Comparison of ENCODE assay signal across 14 cellular contexts in the genomic region with DNA sequence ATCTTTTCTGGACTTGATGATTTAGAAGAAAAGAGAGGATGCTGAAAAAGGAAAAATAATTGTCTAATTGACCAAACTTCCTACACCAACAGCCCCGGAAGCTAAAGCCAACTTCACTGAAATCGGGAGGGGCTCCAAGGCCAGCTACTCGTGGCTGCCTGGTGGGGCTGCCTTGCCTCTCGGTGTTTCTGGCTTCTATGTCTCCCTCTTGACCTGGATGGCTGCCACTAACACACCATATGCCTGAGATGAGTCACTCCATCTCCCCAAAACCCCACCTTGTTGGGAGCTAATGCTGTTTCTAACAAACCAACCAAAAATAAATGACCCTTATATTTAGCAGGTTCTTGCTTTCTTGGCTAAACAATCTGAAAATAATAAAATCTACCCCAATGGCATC.
DNase-seq lines count a peak whose midpoint lies in the region; ATAC-seq and TF ChIP-seq lines count a peak whose summit lies in the region.
"Had no signal": no experiment of that assay in that cellular context is flagged by ENCODE, and none has a peak within 500 bp of the region (broad histone marks: within the 10 kb centered on the region; RNA-seq: fewer than 3 reads in every experiment).

No MANE protein-coding gene starts in this region.

- H3K4me1 Mint-ChIP-seq in activated CD8-positive, alpha-beta memory T cell treated with anti-CD3 and anti-CD28 coated beads, Interleukin-2, amount 10 ng/mL, durations not matched to agents 7 days and 5 days, result peaks cover 48% of the 10 kb centered on the region
- peaks cover 46% of the 10 kb centered on the region for H3K4me1 Mint-ChIP-seq in stimulated activated effector memory CD8-positive, alpha-beta T cell treated with anti-CD3 and anti-CD28 coated beads, Interleukin-12 subunit alpha, Interleukin-12 subunit beta, amount 100 ng/mL, for 72 hours

- H3K9me3 Mint-ChIP-seq in activated CD8-positive, alpha-beta memory T cell treated with anti-CD3 and anti-CD28 coated beads, Interleukin-2, amount 10 ng/mL, durations not matched to agents 7 days and 5 days (ENCODE audit: low read depth), result peaks cover 2% of the 10 kb centered on the region
- no peaks in the 10 kb centered on the region for H3K9me3 Mint-ChIP-seq in stimulated activated effector memory CD8-positive, alpha-beta T cell treated with anti-CD3 and anti-CD28 coated beads, Interleukin-12 subunit alpha, Interleukin-12 subunit beta, amount 100 ng/mL, for 72 hours
- H3K9me3 Mint-ChIP-seq: central memory CD8-positive, alpha-beta T cell had no signal

- H3K27me3 Mint-ChIP-seq in activated CD8-positive, alpha-beta memory T cell treated with anti-CD3 and anti-CD28 coated beads, Interleukin-2, amount 10 ng/mL, durations not matched to agents 7 days and 5 days, result no peaks in the 10 kb centered on the region
- H3K27me3 Mint-ChIP-seq: central memory CD8-positive, alpha-beta T cell had no signal

- H3K4me3 ChIP-seq in esophagus squamous epithelium, result no peak overlapping the region
- H3K4me3 ChIP-seq: lower lobe of right lung, prostate gland had no signal

- TF ChIP-seq POLR2A in esophagus squamous epithelium (IDR thresholded peaks at IDR 0.05), result no peak

- intact Hi-C loops in esophagus squamous epithelium (cut with DNase I), result no loop called here

- no peaks in the 10 kb centered on the region for H3K27me3 ChIP-seq in esophagus squamous epithelium

- peaks cover 12 to 57% (median 13%) of the 10 kb centered on the region in 3 donors for H3K4me1 ChIP-seq in esophagus squamous epithelium
- H3K4me1 ChIP-seq: prostate gland had no signal

- no peak overlapping the region for H3K4me3 Mint-ChIP-seq in activated CD8-positive, alpha-beta memory T cell treated with anti-CD3 and anti-CD28 coated beads, Interleukin-2, amount 10 ng/mL, durations not matched to agents 7 days and 5 days
- no peak overlapping the region for H3K4me3 Mint-ChIP-seq in stimulated activated effector memory CD8-positive, alpha-beta T cell treated with anti-CD3 and anti-CD28 coated beads, Interleukin-12 subunit alpha, Interleukin-12 subunit beta, amount 100 ng/mL, for 72 hours
- H3K4me3 Mint-ChIP-seq: central memory CD8-positive, alpha-beta T cell had no signal

- H3K36me3 ChIP-seq in esophagus squamous epithelium, result peaks cover 0 to 75% (median 5%) of the 10 kb centered on the region in 3 donors
- H3K36me3 ChIP-seq: prostate gland had no signal

- no peaks in the 10 kb centered on the region for H3K9me3 ChIP-seq in esophagus squamous epithelium
- H3K9me3 ChIP-seq: lower lobe of right lung, prostate gland had no signal

- DNase-seq in activated CD8-positive, alpha-beta memory T cell treated with anti-CD3 and anti-CD28 coated beads, Interleukin-2, amount 10 ng/mL, durations not matched to agents 7 days and 5 days, result no peak
- DNase-seq in activated CD8-positive, alpha-beta memory T cell treated with anti-CD3 and anti-CD28 coated beads, Interleukin-2, amount 50 U/mL, for 4 hours, result no peak
- DNase-seq in esophagus squamous epithelium (lab: John Stamatoyannopoulos, UW), result no peak
- no peak for DNase-seq in stimulated activated effector memory CD8-positive, alpha-beta T cell treated with anti-CD3 and anti-CD28 coated beads, Interleukin-12 subunit alpha, Interleukin-12 subunit beta, amount 100 ng/mL, for 72 hours (ENCODE audit: low spot score in 2 of 2)
- no peak for DNase-seq in NCI-H2227 treated with DMSO at 0.1 percent for 48 hours (lab: John Stamatoyannopoulos, UW)
- no peak for DNase-seq in NCI-H187 treated with DMSO at 0.1 percent for 48 hours (lab: John Stamatoyannopoulos, UW)
- DNase-seq in middle frontal gyrus (ENCODE audit: extremely low spot score, low spot score), result no peak
- DNase-seq: ACHN, lower lobe of right lung, NCI-H526 treated with DMSO at 0.1 percent for 48 hours, SW 1271 had no signal

- H3K27ac ChIP-seq in esophagus squamous epithelium, result peak overlapping the region; percentile 52 to 72 (median 68)
- H3K27ac ChIP-seq: lower lobe of right lung, prostate gland had no signal

- no peak for ATAC-seq in activated CD8-positive, alpha-beta memory T cell treated with anti-CD3 and anti-CD28 coated beads, Interleukin-2, amount 10 ng/mL, durations not matched to agents 7 days and 5 days
- peak; percentile 62; the same call in 2 of the 3 replicates for ATAC-seq in SK-N-SH treated with all-trans-retinoic acid at 6 μM for 48 hours
- no peak for ATAC-seq in stimulated activated effector memory CD8-positive, alpha-beta T cell treated with anti-CD3 and anti-CD28 coated beads, Interleukin-12 subunit alpha, Interleukin-12 subunit beta, amount 100 ng/mL, for 72 hours

- peak overlapping the region; percentile 57 for H3K27ac Mint-ChIP-seq in activated CD8-positive, alpha-beta memory T cell treated with anti-CD3 and anti-CD28 coated beads, Interleukin-2, amount 10 ng/mL, durations not matched to agents 7 days and 5 days
- H3K27ac Mint-ChIP-seq in stimulated activated effector memory CD8-positive, alpha-beta T cell treated with anti-CD3 and anti-CD28 coated beads, Interleukin-12 subunit alpha, Interleukin-12 subunit beta, amount 100 ng/mL, for 72 hours, result peak overlapping the region; percentile 20

- CTCF ChIA-PET in activated CD8-positive, alpha-beta memory T cell treated with anti-CD3 and anti-CD28 coated beads, Interleukin-2, amount 10 ng/mL, durations not matched to agents 7 days and 5 days (lab: Charles Lee), result interaction anchor here (0.6 to 1.8 kb wide), 4 partner anchors 20 to 188 kb away, joined by 4 to 8 read pairs (median 5); no protein-coding TSS in a partner anchor

- TF ChIP-seq CTCF in esophagus squamous epithelium (IDR thresholded peaks at IDR 0.05), result no peak

- H3K36me3 Mint-ChIP-seq in activated CD8-positive, alpha-beta memory T cell treated with anti-CD3 and anti-CD28 coated beads, Interleukin-2, amount 10 ng/mL, durations not matched to agents 7 days and 5 days, result peaks cover 21% of the 10 kb centered on the region
- peaks cover 15% of the 10 kb centered on the region for H3K36me3 Mint-ChIP-seq in stimulated activated effector memory CD8-positive, alpha-beta T cell treated with anti-CD3 and anti-CD28 coated beads, Interleukin-12 subunit alpha, Interleukin-12 subunit beta, amount 100 ng/mL, for 72 hours

- WGBS in esophagus squamous epithelium, 2 donors, result 11 to 33% methylated on average over 4 of the region's 4 CpGs

TF ChIP-seq in SK-N-SH treated with all-trans-retinoic acid at 6 μM for 48 hours, 23 proteins besides CTCF, POLR2A, EP300 and RAD21:
- TF ChIP-seq, protein P1, sequence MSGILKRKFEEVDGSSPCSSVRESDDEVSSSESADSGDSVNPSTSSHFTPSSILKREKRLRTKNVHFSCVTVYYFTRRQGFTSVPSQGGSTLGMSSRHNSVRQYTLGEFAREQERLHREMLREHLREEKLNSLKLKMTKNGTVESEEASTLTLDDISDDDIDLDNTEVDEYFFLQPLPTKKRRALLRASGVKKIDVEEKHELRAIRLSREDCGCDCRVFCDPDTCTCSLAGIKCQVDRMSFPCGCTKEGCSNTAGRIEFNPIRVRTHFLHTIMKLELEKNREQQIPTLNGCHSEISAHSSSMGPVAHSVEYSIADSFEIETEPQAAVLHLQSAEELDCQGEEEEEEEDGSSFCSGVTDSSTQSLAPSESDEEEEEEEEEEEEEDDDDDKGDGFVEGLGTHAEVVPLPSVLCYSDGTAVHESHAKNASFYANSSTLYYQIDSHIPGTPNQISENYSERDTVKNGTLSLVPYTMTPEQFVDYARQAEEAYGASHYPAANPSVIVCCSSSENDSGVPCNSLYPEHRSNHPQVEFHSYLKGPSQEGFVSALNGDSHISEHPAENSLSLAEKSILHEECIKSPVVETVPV (CRISPR knock-in tag; IDR thresholded peaks at IDR 0.05), result no peak
- TF ChIP-seq BACH2 (CRISPR knock-in tag; IDR thresholded peaks at IDR 0.05; ENCODE audit: borderline replicate concordance) (no peak), ZC3H10 (CRISPR knock-in tag; IDR thresholded peaks at IDR 0.05) (no peak), PPARA (CRISPR knock-in tag; IDR thresholded peaks at IDR 0.05; ENCODE audit: borderline replicate concordance) (no peak)
